Comparison of ENCODE assay signal across 21 cellular contexts in the genomic region with DNA sequence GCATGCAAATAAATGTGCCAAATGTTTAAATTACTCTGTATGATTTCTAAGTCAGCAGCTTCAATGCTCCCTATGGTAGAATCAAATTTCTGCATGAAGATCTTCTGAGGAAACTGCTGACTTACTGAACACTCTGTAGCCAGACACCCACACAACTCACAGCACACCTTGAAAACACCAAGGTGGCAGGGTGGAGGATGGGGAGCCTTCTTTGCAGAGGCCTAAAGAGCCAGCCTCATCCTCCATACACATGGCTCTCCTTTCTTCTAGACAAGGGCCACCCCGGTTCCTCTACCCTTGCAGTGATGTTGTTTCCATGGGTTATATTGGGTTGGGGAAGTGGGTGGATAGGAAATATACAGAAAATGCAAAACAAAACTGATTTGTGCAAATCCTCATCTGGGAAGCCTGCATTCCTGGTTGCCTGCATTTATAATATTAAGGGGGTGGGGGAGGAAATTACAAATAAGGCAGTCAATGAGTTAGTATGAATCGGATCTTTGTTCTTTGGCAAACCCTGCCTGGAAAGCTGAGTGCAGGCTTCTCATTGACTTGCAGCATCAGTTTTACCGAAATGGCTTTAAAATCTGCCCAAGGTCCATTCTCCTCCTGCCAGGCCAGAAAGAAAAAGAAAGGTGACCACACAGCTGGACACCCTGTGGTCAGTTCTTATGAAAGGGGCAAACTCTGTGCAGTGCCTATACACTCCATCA.
DNase-seq lines count a peak whose midpoint lies in the region; ATAC-seq lines count a peak whose summit lies in the region.
"Had no signal": no experiment of that assay in that cellular context is flagged by ENCODE, and none has a peak within 500 bp of the region (broad histone marks: within the 10 kb centered on the region; RNA-seq: fewer than 3 reads in every experiment).

No MANE protein-coding gene starts in this region.

- H3K4me3 Mint-ChIP-seq in stimulated activated naive CD8-positive, alpha-beta T cell treated with anti-CD3 and anti-CD28 coated beads, Interleukin-15, amount 100 ng/mL, for 72 hours = no peak overlapping the region
- peak overlapping the region in 1 of 2 donors; percentile 56 for H3K4me3 Mint-ChIP-seq in stimulated activated naive B cell treated with anti-CD40 and anti-IgM and Interleukin-4, amounts not matched to agents 10 μg/mL and 1 μg/mL and 100 μg/mL, for 72 hours
- H3K4me3 Mint-ChIP-seq: activated naive CD8-positive, alpha-beta T cell treated with anti-CD3 and anti-CD28 coated beads for 36 hours; H9; type B pancreatic cell had no signal

- ATAC-seq in stimulated activated naive CD8-positive, alpha-beta T cell treated with anti-CD3 and anti-CD28 coated beads, Interleukin-15, amount 100 ng/mL, for 72 hours = peak; percentile 29
- ATAC-seq in stimulated activated naive CD8-positive, alpha-beta T cell treated with anti-CD3 and anti-CD28 coated beads, Interleukin-15, Interleukin-2, amounts not matched to agents 100 U/mL and 50 U/mL, for 24 hours = no peak
- peak; percentile 26 to 57 for ATAC-seq in stimulated activated naive B cell treated with anti-CD40 and anti-IgM and Interleukin-4, amounts not matched to agents 10 μg/mL and 1 μg/mL and 100 μg/mL, for 72 hours (replicated peaks)
- ATAC-seq in GM21423 (IDR thresholded peaks at IDR 0.05; ENCODE audit: unreplicated experiment) = no peak
- ATAC-seq: activated CD4-positive, CD25-positive, alpha-beta regulatory T cell treated with anti-CD3 and anti-CD28 coated beads, Interleukin-2, amount 50 U/mL, for 24 hours; body of pancreas; PC-3 had no signal

- no peaks in the 10 kb centered on the region for H3K9me3 Mint-ChIP-seq in stimulated activated naive CD8-positive, alpha-beta T cell treated with anti-CD3 and anti-CD28 coated beads, Interleukin-15, amount 100 ng/mL, for 72 hours
- H3K9me3 Mint-ChIP-seq in stimulated activated naive B cell treated with anti-CD40 and anti-IgM and Interleukin-4, amounts not matched to agents 10 μg/mL and 1 μg/mL and 100 μg/mL, for 72 hours = peaks cover 0 to 1% of the 10 kb centered on the region in 2 donors
- H3K9me3 Mint-ChIP-seq: activated naive CD8-positive, alpha-beta T cell treated with anti-CD3 and anti-CD28 coated beads for 36 hours; H9 had no signal

- H3K4me1 Mint-ChIP-seq in stimulated activated naive CD8-positive, alpha-beta T cell treated with anti-CD3 and anti-CD28 coated beads, Interleukin-15, amount 100 ng/mL, for 72 hours = peaks cover 58% of the 10 kb centered on the region
- H3K4me1 Mint-ChIP-seq in stimulated activated naive B cell treated with anti-CD40 and anti-IgM and Interleukin-4, amounts not matched to agents 10 μg/mL and 1 μg/mL and 100 μg/mL, for 72 hours = peaks cover 44 to 65% of the 10 kb centered on the region in 2 donors

- no peak for DNase-seq in stimulated activated naive CD8-positive, alpha-beta T cell treated with anti-CD3 and anti-CD28 coated beads, Interleukin-15, amount 100 ng/mL, for 72 hours
- DNase-seq in stimulated activated naive CD8-positive, alpha-beta T cell treated with anti-CD3 and anti-CD28 coated beads, Interleukin-15, Interleukin-2, amounts not matched to agents 100 U/mL and 50 U/mL, for 24 hours = no peak
- DNase-seq in RPMI8226 = peak; percentile 20
- peak; percentile 63 for DNase-seq in foreskin melanocyte
- DNase-seq in stimulated activated naive B cell treated with anti-CD40 and anti-IgM and Interleukin-4, amounts not matched to agents 10 μg/mL and 1 μg/mL and 100 μg/mL, for 72 hours = no peak
- no peak for DNase-seq in activated CD4-positive, CD25-positive, alpha-beta regulatory T cell treated with anti-CD3 and anti-CD28 coated beads, Interleukin-2, amount 50 U/mL, for 72 hours
- no peak for DNase-seq in activated CD4-positive, CD25-positive, alpha-beta regulatory T cell (lab: John Stamatoyannopoulos, UW)
- DNase-seq: activated naive CD8-positive, alpha-beta T cell treated with anti-CD3 and anti-CD28 coated beads for 36 hours; body of pancreas; Caco-2; H9; NCI-H1436 treated with DMSO at 0.1 percent for 48 hours; NCI-H2171; NCI-H748 treated with DMSO at 0.1 percent for 48 hours; PC-3; stimulated activated CD4-positive, alpha-beta T cell treated with anti-CD3 and anti-CD28 coated beads, Interleukin-2, amount 100 ng/mL, for 24 hours; stomach; T-helper 9 cell had no signal

- no peaks in the 10 kb centered on the region for H3K27me3 Mint-ChIP-seq in stimulated activated naive CD8-positive, alpha-beta T cell treated with anti-CD3 and anti-CD28 coated beads, Interleukin-15, amount 100 ng/mL, for 72 hours
- H3K27me3 Mint-ChIP-seq in stimulated activated naive B cell treated with anti-CD40 and anti-IgM and Interleukin-4, amounts not matched to agents 10 μg/mL and 1 μg/mL and 100 μg/mL, for 72 hours = no peaks in the 10 kb centered on the region
- H3K27me3 Mint-ChIP-seq: activated naive CD8-positive, alpha-beta T cell treated with anti-CD3 and anti-CD28 coated beads for 36 hours had no signal

- H3K36me3 Mint-ChIP-seq in stimulated activated naive B cell treated with anti-CD40 and anti-IgM and Interleukin-4, amounts not matched to agents 10 μg/mL and 1 μg/mL and 100 μg/mL, for 72 hours = no peaks in the 10 kb centered on the region
- H3K36me3 Mint-ChIP-seq: type B pancreatic cell had no signal

- H3K27ac Mint-ChIP-seq in stimulated activated naive CD8-positive, alpha-beta T cell treated with anti-CD3 and anti-CD28 coated beads, Interleukin-15, amount 100 ng/mL, for 72 hours = peak overlapping the region in 1 of 2 donors; percentile 76
- peak overlapping the region; percentile 84 for H3K27ac Mint-ChIP-seq in stimulated activated naive B cell treated with anti-CD40 and anti-IgM and Interleukin-4, amounts not matched to agents 10 μg/mL and 1 μg/mL and 100 μg/mL, for 72 hours
- H3K27ac Mint-ChIP-seq: activated naive CD8-positive, alpha-beta T cell treated with anti-CD3 and anti-CD28 coated beads for 36 hours; H9; type B pancreatic cell had no signal

Comparison
In these comparisons a context has a peak if more than half of its experiments do, and no peak if none do; other contexts are left out.
1. ATAC-seq: peak in stimulated activated naive CD8-positive, alpha-beta T cell treated with anti-CD3 and anti-CD28 coated beads, Interleukin-15, amount 100 ng/mL, for 72 hours (single experiment) and stimulated activated naive B cell treated with anti-CD40 and anti-IgM and Interleukin-4, amounts not matched to agents 10 μg/mL and 1 μg/mL and 100 μg/mL, for 72 hours (2 of 2); none in stimulated activated naive CD8-positive, alpha-beta T cell treated with anti-CD3 and anti-CD28 coated beads, Interleukin-15, Interleukin-2, amounts not matched to agents 100 U/mL and 50 U/mL, for 24 hours (single experiment) and GM21423 (single experiment).
2. DNase-seq: peak in RPMI8226 (single experiment) and foreskin melanocyte (single experiment); none in stimulated activated naive CD8-positive, alpha-beta T cell treated with anti-CD3 and anti-CD28 coated beads, Interleukin-15, amount 100 ng/mL, for 72 hours (0 of 2), stimulated activated naive CD8-positive, alpha-beta T cell treated with anti-CD3 and anti-CD28 coated beads, Interleukin-15, Interleukin-2, amounts not matched to agents 100 U/mL and 50 U/mL, for 24 hours (single experiment), stimulated activated naive B cell treated with anti-CD40 and anti-IgM and Interleukin-4, amounts not matched to agents 10 μg/mL and 1 μg/mL and 100 μg/mL, for 72 hours (single experiment), activated CD4-positive, CD25-positive, alpha-beta regulatory T cell treated with anti-CD3 and anti-CD28 coated beads, Interleukin-2, amount 50 U/mL, for 72 hours (single experiment) and activated CD4-positive, CD25-positive, alpha-beta regulatory T cell (0 of 4).